In the genomic region with DNA sequence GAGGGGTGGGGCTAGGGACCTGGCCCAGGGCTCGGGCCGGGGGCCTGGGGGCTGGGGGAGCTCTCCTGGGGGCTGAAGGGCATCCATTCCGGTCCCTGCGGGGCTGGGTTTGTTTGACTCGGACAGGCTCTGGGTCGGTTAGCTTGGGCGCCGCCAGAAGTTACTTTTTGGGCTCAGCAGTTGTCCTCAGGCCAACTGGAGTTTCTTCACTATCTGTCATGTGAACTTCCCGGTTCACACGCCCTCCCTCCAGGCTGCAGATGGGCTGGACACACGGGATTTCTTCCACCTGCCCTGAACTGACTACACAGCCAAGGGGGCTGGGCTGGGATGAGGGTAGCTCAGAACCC, we compare ENCODE assay signal across 9 cellular contexts. TPM values are rescaled to one million over a fixed set of nuclear protein-coding genes. Genes with fewer than 3 reads are reported as not detected.
A peak's percentile ranks its signal among the peaks of the same experiment; 100 is the strongest.
DNase-seq lines count a peak whose midpoint lies in the region; ATAC-seq and TF ChIP-seq lines count a peak whose summit lies in the region.
"Had no signal": no experiment of that assay in that cellular context is flagged by ENCODE, and none has a peak within 500 bp of the region (broad histone marks: within the 10 kb centered on the region; RNA-seq: fewer than 3 reads in every experiment).

No MANE protein-coding gene starts in this region.

- H3K4me3 ChIP-seq in adipocyte (ENCODE audit: low read length) = no peak overlapping the region
- peak overlapping the region; percentile 44 for H3K4me3 ChIP-seq in parathyroid adenoma (ENCODE audit: low read depth, low read length)
- no peak overlapping the region for H3K4me3 ChIP-seq in MG63

- intact Hi-C loops in left cardiac atrium (cut with DNase I) = no loop called here

- TF ChIP-seq CTCF in parathyroid adenoma (IDR thresholded peaks at IDR 0.05) = no peak

- peaks cover 2% of the 10 kb centered on the region for H3K79me2 ChIP-seq in parathyroid adenoma

- H3K27ac ChIP-seq in parathyroid adenoma = peak overlapping the region; percentile 100

- H3K27me3 ChIP-seq in adipocyte (replicated peaks; ENCODE audit: control insufficient read depth, insufficient read depth, low read length) (no peaks in the 10 kb centered on the region), parathyroid adenoma (ENCODE audit: control insufficient read depth, insufficient read depth, low read length) (no peaks in the 10 kb centered on the region), MG63 (no peaks in the 10 kb centered on the region)

- H3K36me3 ChIP-seq in adipocyte (ENCODE audit: control insufficient read depth, insufficient read depth, low read length, severe bottlenecking) (peaks cover 38% of the 10 kb centered on the region), parathyroid adenoma (ENCODE audit: control insufficient read depth, insufficient read depth, low read length) (no peaks in the 10 kb centered on the region), MG63 (no peaks in the 10 kb centered on the region; the same call in 1 of the 2 replicates)

- H3K4me2 ChIP-seq in parathyroid adenoma (ENCODE audit: low read length) = peak overlapping the region; percentile 69

- H2AFZ ChIP-seq in parathyroid adenoma = no peak overlapping the region

- H3K9me3 ChIP-seq in adipocyte (ENCODE audit: control insufficient read depth, low read length) (no peaks in the 10 kb centered on the region), parathyroid adenoma (ENCODE audit: control insufficient read depth, low read length) (no peaks in the 10 kb centered on the region), MG63 (no peaks in the 10 kb centered on the region)

- peak; percentile 2 to 6 for ATAC-seq in left cardiac atrium
- no peak for ATAC-seq in GM18519 (IDR thresholded peaks at IDR 0.05; ENCODE audit: low FRiP score, unreplicated experiment)
- ATAC-seq: CD8-positive, alpha-beta T cell had no signal

- H3K4me1 ChIP-seq in adipocyte (ENCODE audit: control insufficient read depth, insufficient read depth, low read length) (peaks cover 41% of the 10 kb centered on the region), parathyroid adenoma (peaks cover 73% of the 10 kb centered on the region)

- peak; percentile 22 for DNase-seq in COLO668 (lab: John Stamatoyannopoulos, UW; ENCODE audit: unreplicated experiment)
- DNase-seq in adipocyte (ENCODE audit: low read depth) = peak; percentile 49
- DNase-seq in left cardiac atrium = peak; percentile 60
- no peak for DNase-seq in UCSD-AML1 (lab: John Stamatoyannopoulos, UW; ENCODE audit: unreplicated experiment)
- DNase-seq in NCI-H82 (lab: John Stamatoyannopoulos, UW) = no peak
- DNase-seq in MG63 = no peak
- DNase-seq: CD8-positive, alpha-beta T cell had no signal

- peak overlapping the region; percentile 39 for H3K9ac ChIP-seq in adipocyte (ENCODE audit: low read length)
- H3K9ac ChIP-seq in parathyroid adenoma = peak overlapping the region; percentile 34

RNA-seq across cellular contexts. Expression of gene SLC4A2, which starts 3.8 kb away (rescaled TPM):
- total RNA-seq in left cardiac atrium = 100 to 1,000 TPM in 1 of 2 donors, 10 to 100 TPM in 1; 71.6 to 107 TPM
- total RNA-seq in MG63 (2014; rRNA removed; shearing (Covaris generic); ENCODE audit: low replicate concordance) = 38.6 and 81.5 TPM in 2 replicates

RNA-seq across cellular contexts. Expression of gene CDK5, which starts 5.5 kb away (rescaled TPM):
- 1 to 10 TPM; 5.1 to 7.8 TPM for total RNA-seq in left cardiac atrium
- total RNA-seq in MG63 (2014; rRNA removed; shearing (Covaris generic); ENCODE audit: low replicate concordance) = 11.0 and 21.7 TPM in 2 replicates

RNA-seq across cellular contexts. Expression of gene ASIC3, which starts 14.9 kb away (rescaled TPM):
- total RNA-seq in left cardiac atrium = 1 to 10 TPM; 4.0 to 4.2 TPM
- total RNA-seq in MG63 (2014; rRNA removed; shearing (Covaris generic); ENCODE audit: low replicate concordance) = 0.76 TPM in 1 of 2 replicates, not detected in the other

RNA-seq across cellular contexts. Expression of gene FASTK, which starts 17.4 kb away (rescaled TPM):
- 10 to 100 TPM; 62.9 to 73.2 TPM for total RNA-seq in left cardiac atrium
- total RNA-seq in MG63 (2014; rRNA removed; shearing (Covaris generic); ENCODE audit: low replicate concordance) = 47.5 and 71.5 TPM in 2 replicates

RNA-seq across cellular contexts. Expression of gene TMUB1, which starts 20.1 kb away (rescaled TPM):
- total RNA-seq in left cardiac atrium = 10 to 100 TPM; 36.3 to 37.9 TPM
- 5.2 and 32.9 TPM in 2 replicates for total RNA-seq in MG63 (2014; rRNA removed; shearing (Covaris generic); ENCODE audit: low replicate concordance)

Comparison
In these comparisons a context has a peak if more than half of its experiments do, and no peak if none do; other contexts are left out.
1. DNase-seq: peak in COLO668 (single experiment), adipocyte (single experiment) and left cardiac atrium (single experiment); none in UCSD-AML1 (single experiment), NCI-H82 (single experiment) and MG63 (single experiment).